In genomic region chr4:110815950-110816349, GRCh38 we compare ENCODE assay signal across 25 cellular contexts.
"Had no signal": no experiment of that assay in that cellular context is flagged by ENCODE, and none has a peak within 500 bp of the region (broad histone marks: within the 10 kb centered on the region; RNA-seq: fewer than 3 reads in every experiment).

No MANE protein-coding gene starts in this region.

- ATAC-seq: esophagus mucosa; gastroesophageal sphincter; heart left ventricle; left cardiac atrium; left lung; mucosa of descending colon; naive thymus-derived CD8-positive, alpha-beta T cell; sciatic nerve; stimulated activated effector memory CD8-positive, alpha-beta T cell treated with anti-CD3 and anti-CD28 coated beads, Interleukin-12 subunit alpha, Interleukin-12 subunit beta, amount 100 ng/mL, for 72 hours had no signal

- DNase-seq: colonic mucosa; effector CD8-positive, alpha-beta T cell; endodermal cell; heart left ventricle; hippocampal formation; left cardiac atrium; left lung; mesenchymal stem cell; mucosa of descending colon; naive thymus-derived CD8-positive, alpha-beta T cell; nephron progenitor cell; occipital lobe; ovary; retina; stimulated activated CD4-positive, alpha-beta T cell treated with anti-CD3 and anti-CD28 coated beads, Interleukin-2, amount 100 ng/mL, for 24 hours; stimulated activated CD4-positive, alpha-beta T cell treated with anti-CD3 and anti-CD28 coated beads, Interleukin-4, amount 100 ng/mL, for 24 hours; stimulated activated naive CD4-positive, alpha-beta T cell treated with Interleukin-2 at 50 U/mL for 16 hours; stomach; thyroid gland had no signal

- H3K27me3 ChIP-seq: colonic mucosa, gastroesophageal sphincter, heart left ventricle, left lung, ovary, stomach, thyroid gland, vagina had no signal

- H3K4me1 ChIP-seq: colonic mucosa, gastroesophageal sphincter, heart left ventricle, left lung, stomach, thyroid gland, vagina had no signal

- H3K36me3 ChIP-seq: colonic mucosa, gastroesophageal sphincter, heart left ventricle, left lung, ovary, stomach, thyroid gland, vagina had no signal

- H3K4me3 ChIP-seq: colonic mucosa, gastroesophageal sphincter, heart left ventricle, left lung, mucosa of descending colon, ovary, stomach, thyroid gland, vagina had no signal

- H3K27ac ChIP-seq: colonic mucosa, epithelial cell of prostate, gastroesophageal sphincter, heart left ventricle, left lung, ovary, stomach, thyroid gland, vagina had no signal

- H3K9me3 ChIP-seq: colonic mucosa, gastroesophageal sphincter, heart left ventricle, left lung, mucosa of descending colon, ovary, stomach, thyroid gland, vagina had no signal
